Comparison of ENCODE assay signal across 8 cellular contexts in genomic region chr12:42237853-42238239, GRCh38. TPM values are rescaled to one million over a fixed set of nuclear protein-coding genes. Genes with fewer than 3 reads are reported as not detected.
A peak's percentile ranks its signal among the peaks of the same experiment; 100 is the strongest.
DNase-seq lines count a peak whose midpoint lies in the region; ATAC-seq, FAIRE-seq and TF ChIP-seq lines count a peak whose summit lies in the region.

No MANE protein-coding gene starts in this region.

- H3K27me3 ChIP-seq in fibroblast of lung (ENCODE audit: control insufficient read depth, insufficient read depth, low read length) (no peaks in the 10 kb centered on the region), prostate gland (replicated peaks; ENCODE audit: insufficient read depth) (no peaks in the 10 kb centered on the region)

- no peak for TF ChIP-seq CTCF in HFF-Myc (IDR thresholded peaks at IDR 0.05; ENCODE audit: low read depth, low read length, missing control alignments)
- no peak for TF ChIP-seq CTCF in RWPE1 (conservative IDR thresholded peaks at IDR 0.05; ENCODE audit: low read depth)
- no peak for TF ChIP-seq CTCF in fibroblast of lung (conservative IDR thresholded peaks at IDR 0.05 in 1 of 2, IDR thresholded peaks at IDR 0.05 in 1 of 2; ENCODE audit: low read depth in 1 of 2, low read length in 2 of 2)
- no peak for TF ChIP-seq CTCF in prostate gland (IDR thresholded peaks at IDR 0.05)
- TF ChIP-seq CTCF in D721Med (IDR thresholded peaks at IDR 0.05; ENCODE audit: insufficient read depth, missing control alignments): no peak

- H3K9ac ChIP-seq in fibroblast of lung (ENCODE audit: insufficient read depth, low read length): peak overlapping the region; percentile 92

- H2AFZ ChIP-seq in fibroblast of lung (ENCODE audit: low read length): no peak overlapping the region

- FAIRE-seq in D721Med (lab: Jason Lieb, UNC): no peak

- WGBS in prostate gland: 0% methylated on average over 5 of the region's 54 CpGs

- intact Hi-C loops in prostate gland (cut with DNase I): loop anchor here (5.0 to 10.0 kb wide), 3 partner anchors 89 to 247 kb away; partner anchors contain the start of genes GXYLT1, PPHLN1 and ZCRB1

- peak overlapping the region; percentile 81 for H3K27ac ChIP-seq in RWPE1
- peak overlapping the region; percentile 66 for H3K27ac ChIP-seq in fibroblast of lung (ENCODE audit: insufficient read depth, low read length)
- peak overlapping the region; percentile 86 to 92 for H3K27ac ChIP-seq in prostate gland

- CTCF ChIA-PET in RWPE1 (lab: Yijun Ruan, JAX): no interaction called here

- H3K4me3 ChIP-seq in HFF-Myc (replicated peaks; ENCODE audit: low read depth, low read length) (peak overlapping the region; percentile 73), fibroblast of lung (replicated peaks in 1 of 4; ENCODE audit: control extremely low read depth in 1 of 4, insufficient read depth in 1 of 4, low read depth in 3 of 4, low read length in 4 of 4) (peak overlapping the region; percentile 30 to 85 (median 58)), prostate gland (peak overlapping the region; percentile 79 to 84)

- TF ChIP-seq POLR2A in prostate gland (IDR thresholded peaks at IDR 0.05): no peak

- DNase-seq in HFF-Myc (ENCODE audit: extremely low read depth, low read depth): no peak
- DNase-seq in RWPE1 (ENCODE audit: low spot score): peak; percentile 12
- no peak for DNase-seq in fibroblast of lung (ENCODE audit: low read depth in 2 of 2)
- no peak for DNase-seq in prostate gland (ENCODE audit: low spot score)
- no peak for DNase-seq in D721Med (ENCODE audit: insufficient read length, low spot score)
- no peak for DNase-seq in stimulated activated CD4-positive, alpha-beta T cell treated with anti-CD3 and anti-CD28 coated beads, Interleukin-15, amount 100 ng/mL, for 24 hours

- H3K4me2 ChIP-seq in fibroblast of lung (ENCODE audit: extremely low read depth, insufficient read depth, low read length): no peak overlapping the region

- ATAC-seq in GM18499 (IDR thresholded peaks at IDR 0.05; ENCODE audit: insufficient read depth, unreplicated experiment) (peak; percentile 9), GM18520 (IDR thresholded peaks at IDR 0.05; ENCODE audit: unreplicated experiment) (no peak)

- H4K20me1 ChIP-seq in fibroblast of lung (ENCODE audit: control insufficient read depth, extremely low read depth, insufficient read depth, low read length): no peaks in the 10 kb centered on the region

- H3K9me3 ChIP-seq in fibroblast of lung (ENCODE audit: control insufficient read depth, insufficient read depth, low read depth, low read length) (no peaks in the 10 kb centered on the region), prostate gland (no peaks in the 10 kb centered on the region)

- peaks cover 11% of the 10 kb centered on the region for H3K4me1 ChIP-seq in fibroblast of lung (ENCODE audit: control insufficient read depth, extremely low read depth, insufficient read depth, low read length)
- no peaks in the 10 kb centered on the region for H3K4me1 ChIP-seq in prostate gland (replicated peaks)

- H3K79me2 ChIP-seq in fibroblast of lung (ENCODE audit: control insufficient read depth, insufficient read depth, low read length): peaks cover 29% of the 10 kb centered on the region

- H3K36me3 ChIP-seq in fibroblast of lung (ENCODE audit: control insufficient read depth, insufficient read depth, low read length) (no peaks in the 10 kb centered on the region), prostate gland (no peaks in the 10 kb centered on the region)

- POLR2A ChIA-PET in RWPE1 (lab: Yijun Ruan, JAX; ENCODE audit: low non-redundant PET): no interaction called here

RNA-seq across cellular contexts. Expression of gene YAF2, which starts 0.2 kb away (rescaled TPM):
- total RNA-seq in fibroblast of lung (9.0 and 18.0 TPM in 2 replicates), prostate gland (10 to 100 TPM; 10.0 to 14.4 TPM)
- polyA plus RNA-seq in fibroblast of lung: 12.2 and 25.2 TPM in 2 replicates
- 11.4 and 14.4 TPM in 2 replicates for polyA plus RNA-seq in fibroblast of lung (2012)
- 0.67 and 0.70 TPM in 2 replicates for polyA minus RNA-seq in fibroblast of lung (ENCODE audit: low replicate concordance)
